ENCODE assay signal across 26 cellular contexts in the genomic region with DNA sequence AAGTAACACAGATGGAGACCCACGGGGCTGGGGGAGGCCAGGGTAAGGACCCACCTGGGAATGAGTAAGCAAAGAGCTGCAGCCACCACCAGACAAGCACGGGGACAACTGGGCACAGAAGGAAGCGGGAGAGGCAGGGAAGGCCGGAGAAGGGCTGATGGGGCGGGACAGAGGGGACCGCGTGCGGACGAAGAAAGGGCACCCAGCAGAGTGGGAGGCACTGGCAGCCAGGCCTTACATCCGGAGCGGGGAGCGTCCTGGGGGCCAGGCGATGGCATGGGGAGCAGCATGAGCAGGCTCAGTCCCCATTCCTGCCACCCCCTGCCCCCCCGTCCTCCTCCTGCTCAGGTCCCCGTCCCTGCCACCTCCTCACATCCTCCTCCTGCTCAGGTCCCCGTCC. TPM values are rescaled to one million over a fixed set of nuclear protein-coding genes. Genes with fewer than 3 reads are reported as not detected.
A peak's percentile ranks its signal among the peaks of the same experiment; 100 is the strongest.
DNase-seq lines count a peak whose midpoint lies in the region; ATAC-seq and TF ChIP-seq lines count a peak whose summit lies in the region.
"Had no signal": no experiment of that assay in that cellular context is flagged by ENCODE, and none has a peak within 500 bp of the region (broad histone marks: within the 10 kb centered on the region; RNA-seq: fewer than 3 reads in every experiment).

No MANE protein-coding gene starts in this region.

- H3K27me3 Mint-ChIP-seq in activated CD8-positive, alpha-beta memory T cell treated with anti-CD3 and anti-CD28 coated beads, Interleukin-2, amount 10 ng/mL, durations not matched to agents 7 days and 5 days, result peaks cover 5% of the 10 kb centered on the region
- H3K27me3 Mint-ChIP-seq in activated naive CD8-positive, alpha-beta T cell, result no peaks in the 10 kb centered on the region
- peaks cover 40% of the 10 kb centered on the region for H3K27me3 Mint-ChIP-seq in neural crest cell (ENCODE audit: low read depth)

- peaks cover 6% of the 10 kb centered on the region for H3K4me1 ChIP-seq in IMR-90 (ENCODE audit: control insufficient read depth, insufficient read depth, low read length)
- H3K4me1 ChIP-seq: HAP-1, left lung, upper lobe of right lung had no signal

- no peak overlapping the region for H2BK5ac ChIP-seq in IMR-90 (ENCODE audit: low read depth, low read length, poor library complexity, severe bottlenecking)

- H3K4me3 Mint-ChIP-seq in activated CD8-positive, alpha-beta memory T cell treated with anti-CD3 and anti-CD28 coated beads, Interleukin-2, amount 10 ng/mL, durations not matched to agents 7 days and 5 days, result peak overlapping the region; percentile 50
- peak overlapping the region; percentile 56 for H3K4me3 Mint-ChIP-seq in activated naive CD8-positive, alpha-beta T cell
- no peak overlapping the region for H3K4me3 Mint-ChIP-seq in neural crest cell

- H2BK15ac ChIP-seq in IMR-90 (ENCODE audit: low read depth, low read length), result no peak overlapping the region

- no peak overlapping the region; the same call in 1 of the 2 replicates for H3K4ac ChIP-seq in IMR-90 (ENCODE audit: low read depth, low read length)

- no peak for DNase-seq in activated CD8-positive, alpha-beta memory T cell treated with anti-CD3 and anti-CD28 coated beads, Interleukin-2, amount 10 ng/mL, durations not matched to agents 7 days and 5 days
- DNase-seq in activated CD8-positive, alpha-beta memory T cell treated with anti-CD3 and anti-CD28 coated beads for 24 hours, result no peak
- DNase-seq in IMR-90 (no peak), neural crest cell (ENCODE audit: low read depth, low spot score) (no peak), GM19238 (ENCODE audit: insufficient read length, low spot score) (no peak), GDM1 (lab: John Stamatoyannopoulos, UW) (no peak), foreskin melanocyte (no peak)
- DNase-seq: ACHN; activated CD4-positive, CD25-positive, alpha-beta regulatory T cell; amniotic stem cell; glutamatergic neuron; mucosa of descending colon; MV-4-11; NCI-H2107; NCI-H526 treated with DMSO at 0.1 percent for 48 hours; ovary; SHP77 treated with DMSO at 0.1 percent for 48 hours; upper lobe of right lung had no signal

- POLR2A ChIA-PET in IMR-90 (lab: Charles Lee; ENCODE audit: unreplicated experiment), result no interaction called here

- CTCF ChIA-PET in activated CD8-positive, alpha-beta memory T cell treated with anti-CD3 and anti-CD28 coated beads, Interleukin-2, amount 10 ng/mL, durations not matched to agents 7 days and 5 days (lab: Charles Lee), result no interaction called here
- CTCF ChIA-PET in IMR-90 (lab: Yijun Ruan, JAX), result no interaction called here

- H3K36me3 Mint-ChIP-seq in activated CD8-positive, alpha-beta memory T cell treated with anti-CD3 and anti-CD28 coated beads, Interleukin-2, amount 10 ng/mL, durations not matched to agents 7 days and 5 days, result no peaks in the 10 kb centered on the region
- H3K36me3 Mint-ChIP-seq in activated naive CD8-positive, alpha-beta T cell, result no peaks in the 10 kb centered on the region
- no peaks in the 10 kb centered on the region for H3K36me3 Mint-ChIP-seq in neural crest cell (ENCODE audit: low read depth)
- H3K36me3 Mint-ChIP-seq: CD14-positive monocyte, IgD-negative memory B cell had no signal

- TF ChIP-seq CTCF in IMR-90 (conservative IDR thresholded peaks at IDR 0.05; ENCODE audit: low read depth, low read length) (no peak), neural crest cell (conservative IDR thresholded peaks at IDR 0.05) (no peak)

- peak overlapping the region; percentile 84 for H3K27ac Mint-ChIP-seq in activated CD8-positive, alpha-beta memory T cell treated with anti-CD3 and anti-CD28 coated beads, Interleukin-2, amount 10 ng/mL, durations not matched to agents 7 days and 5 days
- H3K27ac Mint-ChIP-seq in activated naive CD8-positive, alpha-beta T cell, result peak overlapping the region; percentile 16
- H3K27ac Mint-ChIP-seq in neural crest cell (ENCODE audit: unreplicated experiment), result peak overlapping the region; percentile 24
- H3K27ac Mint-ChIP-seq: IgD-negative memory B cell had no signal

- no peak overlapping the region for H4K8ac ChIP-seq in IMR-90 (ENCODE audit: low read depth in 2 of 2, low read length in 2 of 2)

- in situ Hi-C loops in IMR-90 (cut with MboI; ENCODE audit: low sequenced_read_pairs), result no loop called here

- no peak for TF ChIP-seq RAD21 in IMR-90 (IDR thresholded peaks at IDR 0.05; ENCODE audit: low read length)

- no peak overlapping the region for H3K18ac ChIP-seq in IMR-90 (ENCODE audit: low read depth, low read length)

- H4K20me1 ChIP-seq in IMR-90 (ENCODE audit: insufficient read depth, low read length), result no peaks in the 10 kb centered on the region

- no peak overlapping the region for H3K4me3 ChIP-seq in IMR-90 (ENCODE audit: insufficient read depth, low read depth, low read length)
- H3K4me3 ChIP-seq: HAP-1, left lung, mucosa of descending colon, ovary, upper lobe of right lung had no signal

- H3K9ac ChIP-seq in IMR-90 (ENCODE audit: low read depth, low read length), result no peak overlapping the region

- H3K27me3 ChIP-seq in IMR-90 (ENCODE audit: control insufficient read depth, insufficient read depth, low read length), result no peaks in the 10 kb centered on the region
- H3K27me3 ChIP-seq: ovary had no signal

- no peaks in the 10 kb centered on the region for H3K9me3 ChIP-seq in IMR-90 (ENCODE audit: control insufficient read depth, insufficient read depth, low read length)
- H3K9me3 ChIP-seq: HAP-1, left lung, mucosa of descending colon, ovary, upper lobe of right lung had no signal

- dilution Hi-C loops in IMR-90 (cut with HindIII; ENCODE audit: low sequenced_read_pairs, unreplicated experiment), result no loop called here

- H2BK120ac ChIP-seq in IMR-90 (ENCODE audit: low read depth, low read length), result no peak overlapping the region

- H2AFZ ChIP-seq in IMR-90 (replicated peaks; ENCODE audit: low read length, poor library complexity), result no peak overlapping the region

- no TSS peak for BruUV-seq in IMR-90 (replicated peaks; lab: Mats Ljungman, UMichigan)

- H3K79me1 ChIP-seq in IMR-90 (ENCODE audit: low read depth in 1 of 2, low read length in 2 of 2), result no peaks in the 10 kb centered on the region

- no peak overlapping the region for H4K91ac ChIP-seq in IMR-90 (ENCODE audit: insufficient read depth, low read depth, low read length)

- no peak overlapping the region for H3K23ac ChIP-seq in IMR-90 (ENCODE audit: low read depth, low read length)

- no peak overlapping the region for H3K56ac ChIP-seq in IMR-90 (ENCODE audit: extremely low read depth, insufficient read depth, low read length)

- no peaks in the 10 kb centered on the region for H3K36me3 ChIP-seq in IMR-90 (ENCODE audit: control insufficient read depth, insufficient read depth, low read length)
- H3K36me3 ChIP-seq: HAP-1, left lung, ovary, upper lobe of right lung had no signal

- no peak overlapping the region for H3K14ac ChIP-seq in IMR-90 (replicated peaks; ENCODE audit: low read depth, low read length)

- peaks cover 36% of the 10 kb centered on the region for H3K4me1 Mint-ChIP-seq in activated CD8-positive, alpha-beta memory T cell treated with anti-CD3 and anti-CD28 coated beads, Interleukin-2, amount 10 ng/mL, durations not matched to agents 7 days and 5 days
- H3K4me1 Mint-ChIP-seq in activated naive CD8-positive, alpha-beta T cell (ENCODE audit: low read depth), result peaks cover 29% of the 10 kb centered on the region
- H3K4me1 Mint-ChIP-seq in neural crest cell, result peaks cover 10% of the 10 kb centered on the region
- H3K4me1 Mint-ChIP-seq: CD14-positive monocyte had no signal

- H2AK5ac ChIP-seq in IMR-90 (ENCODE audit: low read depth, low read length), result 0 out of 2 replicates have a peak overlapping the region, but pooled peaks have one; percentile 3

- no peak overlapping the region for H3K4me2 ChIP-seq in IMR-90 (ENCODE audit: low read depth, low read length)

- intact Hi-C loops in IMR-90 (cut with micrococcal nuclease), result no loop called here

- no peak overlapping the region for H3K27ac ChIP-seq in IMR-90 (ENCODE audit: insufficient read depth, low read length)
- H3K27ac ChIP-seq: left lung, ovary, upper lobe of right lung had no signal

- no peak overlapping the region for H4K5ac ChIP-seq in IMR-90 (ENCODE audit: low read depth, low read length)

- no peaks in the 10 kb centered on the region for H3K9me1 ChIP-seq in IMR-90 (ENCODE audit: insufficient read depth, low read length)

- H2AK9ac ChIP-seq in IMR-90 (replicated peaks; ENCODE audit: low read depth, low read length, poor library complexity), result no peak overlapping the region

- ATAC-seq in activated CD8-positive, alpha-beta memory T cell treated with anti-CD3 and anti-CD28 coated beads, Interleukin-2, amount 10 ng/mL, durations not matched to agents 7 days and 5 days, result peak; percentile 52
- ATAC-seq in IMR-90 (ENCODE audit: low read depth), result no peak
- ATAC-seq: left lung, mucosa of descending colon, sciatic nerve, upper lobe of right lung had no signal

- no peaks in the 10 kb centered on the region for H3K9me3 Mint-ChIP-seq in activated CD8-positive, alpha-beta memory T cell treated with anti-CD3 and anti-CD28 coated beads, Interleukin-2, amount 10 ng/mL, durations not matched to agents 7 days and 5 days (ENCODE audit: low read depth)
- H3K9me3 Mint-ChIP-seq in activated naive CD8-positive, alpha-beta T cell (ENCODE audit: low read depth), result no peaks in the 10 kb centered on the region
- no peaks in the 10 kb centered on the region for H3K9me3 Mint-ChIP-seq in neural crest cell

- no peak for TF ChIP-seq POLR2A in IMR-90 (IDR thresholded peaks at IDR 0.05; ENCODE audit: low read depth, low read length)

- 81% methylated on average over 9 of the region's 16 CpGs; no CpG with 5 or more reads in 1 of the 2 experiments for WGBS in IMR-90 (ENCODE audit: extremely low coverage in 2 of 2, insufficient read length in 1 of 2), 2 experiments

- H2BK20ac ChIP-seq in IMR-90 (ENCODE audit: low read depth, low read length), result no peak overlapping the region

RNA-seq across cellular contexts. Expression of gene PROZ, which starts 3.0 kb away (rescaled TPM):
- not detected for total RNA-seq in activated CD8-positive, alpha-beta memory T cell treated with anti-CD3 and anti-CD28 coated beads, Interleukin-2, amount 10 ng/mL, durations not matched to agents 7 days and 5 days
- not detected in 2 replicates for total RNA-seq in IMR-90 (2012; rRNA removed)
- not detected in 2 replicates for polyA plus RNA-seq in IMR-90 (2012; rRNA removed)
- not detected in 2 replicates for polyA plus RNA-seq in IMR-90 (2012; cell fraction: cytosol; rRNA removed)
- polyA plus RNA-seq in IMR-90 (2012; cell fraction: nucleus; rRNA removed; ENCODE audit: low replicate concordance), result not detected in 2 replicates
- total RNA-seq in neural crest cell, result not detected in 2 replicates
- total RNA-seq: cardiac septum, left lung, mucosa of descending colon, ovary, sciatic nerve, upper lobe of right lung had no signal
- polyA plus RNA-seq: CD14-positive monocyte, IgD-negative memory B cell, ovary had no signal

RNA-seq across cellular contexts. Expression of gene F10, which starts 38.8 kb away (rescaled TPM):
- total RNA-seq in activated CD8-positive, alpha-beta memory T cell treated with anti-CD3 and anti-CD28 coated beads, Interleukin-2, amount 10 ng/mL, durations not matched to agents 7 days and 5 days, result not detected
- total RNA-seq in IMR-90 (2012; rRNA removed) (7.2 and 9.1 TPM in 2 replicates), neural crest cell (0.89 and 1.0 TPM in 2 replicates)
- polyA plus RNA-seq in IMR-90 (2012; rRNA removed), result 19.5 and 19.7 TPM in 2 replicates
- 12.2 and 29.3 TPM in 2 replicates for polyA plus RNA-seq in IMR-90 (2012; cell fraction: cytosol; rRNA removed)
- 9.8 and 11.4 TPM in 2 replicates for polyA plus RNA-seq in IMR-90 (2012; cell fraction: nucleus; rRNA removed; ENCODE audit: low replicate concordance)
- total RNA-seq: T-helper 2 cell treated with Interferon-gamma antibody and Interleukin-4, amounts not matched to agents 100 ng/mL and 5 ng/mL, for 36 hours had no signal
- polyA plus RNA-seq: CD14-positive monocyte, IgD-negative memory B cell had no signal

RNA-seq across cellular contexts. Expression of gene PCID2, which starts 47.0 kb away (rescaled TPM):
- total RNA-seq in activated CD8-positive, alpha-beta memory T cell treated with anti-CD3 and anti-CD28 coated beads, Interleukin-2, amount 10 ng/mL, durations not matched to agents 7 days and 5 days, result 10 to 100 TPM; 60.3 to 68.0 TPM
- total RNA-seq in IMR-90 (2012; rRNA removed) (72.8 and 90.9 TPM in 2 replicates), neural crest cell (56.9 and 60.4 TPM in 2 replicates)
- polyA plus RNA-seq in IMR-90 (2012; rRNA removed), result 71.7 and 83.5 TPM in 2 replicates
- polyA plus RNA-seq in IMR-90 (2012; cell fraction: cytosol; rRNA removed), result 25.2 and 46.9 TPM in 2 replicates
- 56.5 and 157 TPM in 2 replicates for polyA plus RNA-seq in IMR-90 (2012; cell fraction: nucleus; rRNA removed; ENCODE audit: low replicate concordance)

RNA-seq across cellular contexts. Expression of gene CUL4A, which starts 48.0 kb away (rescaled TPM):
- 10 to 100 TPM; 73.8 to 76.0 TPM for total RNA-seq in activated CD8-positive, alpha-beta memory T cell treated with anti-CD3 and anti-CD28 coated beads, Interleukin-2, amount 10 ng/mL, durations not matched to agents 7 days and 5 days
- total RNA-seq in IMR-90 (2012; rRNA removed), result 128 and 146 TPM in 2 replicates
- polyA plus RNA-seq in IMR-90 (2012; rRNA removed), result 68.7 and 86.0 TPM in 2 replicates
- polyA plus RNA-seq in IMR-90 (2012; cell fraction: cytosol; rRNA removed), result 35.5 and 36.9 TPM in 2 replicates
- 77.4 and 122 TPM in 2 replicates for polyA plus RNA-seq in IMR-90 (2012; cell fraction: nucleus; rRNA removed; ENCODE audit: low replicate concordance)
- total RNA-seq in neural crest cell, result 63.0 and 63.9 TPM in 2 replicates

RNA-seq across cellular contexts. Expression of gene F7, which starts 55.8 kb away (rescaled TPM):
- not detected for total RNA-seq in activated CD8-positive, alpha-beta memory T cell treated with anti-CD3 and anti-CD28 coated beads, Interleukin-2, amount 10 ng/mL, durations not matched to agents 7 days and 5 days
- total RNA-seq in IMR-90 (2012; rRNA removed), result under 0.01 TPM in 1 of 2 replicates, not detected in the other
- 0.07 and 0.09 TPM in 2 replicates for polyA plus RNA-seq in IMR-90 (2012; rRNA removed)
- polyA plus RNA-seq in IMR-90 (2012; cell fraction: cytosol; rRNA removed), result 0.03 TPM in 1 of 2 replicates, not detected in the other
- 0.09 TPM in 2 replicates for polyA plus RNA-seq in IMR-90 (2012; cell fraction: nucleus; rRNA removed; ENCODE audit: low replicate concordance)
- total RNA-seq in neural crest cell, result 1.0 and 1.2 TPM in 2 replicates
- total RNA-seq: left lung; T-helper 2 cell treated with Interferon-gamma antibody and Interleukin-4, amounts not matched to agents 100 ng/mL and 5 ng/mL, for 36 hours had no signal
- polyA plus RNA-seq: CD14-positive monocyte, IgD-negative memory B cell had no signal

Comparison
In these comparisons a context has a peak if more than half of its experiments do, and no peak if none do; other contexts are left out.
1. H3K27ac Mint-ChIP-seq: peak in every context shown above with its lines; median percentile 84 in activated CD8-positive, alpha-beta memory T cell treated with anti-CD3 and anti-CD28 coated beads, Interleukin-2, amount 10 ng/mL, durations not matched to agents 7 days and 5 days; 24 in neural crest cell; 16 in activated naive CD8-positive, alpha-beta T cell.